ENCODE assay signal across 30 cellular contexts in the genomic region with DNA sequence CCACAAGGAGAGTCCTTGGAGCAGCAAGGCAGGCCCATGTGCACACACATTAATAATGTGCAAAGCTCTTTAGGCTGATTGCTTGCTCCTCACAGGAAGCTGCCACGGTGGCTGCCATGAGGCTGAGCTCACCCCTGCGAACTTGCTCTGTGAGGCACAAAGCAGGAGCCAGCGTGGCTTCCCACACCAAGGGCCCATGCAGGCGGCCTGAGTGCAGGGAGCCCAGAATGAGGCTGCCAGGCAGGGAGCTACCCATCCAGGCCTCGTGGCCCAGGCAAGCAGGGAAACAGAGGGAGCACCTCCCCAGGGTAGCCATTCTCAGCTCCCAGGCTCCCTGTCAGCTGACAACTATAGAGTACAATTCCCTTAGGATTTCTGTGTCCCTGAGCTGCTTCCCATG.
"Had no signal": no experiment of that assay in that cellular context is flagged by ENCODE, and none has a peak within 500 bp of the region (broad histone marks: within the 10 kb centered on the region; RNA-seq: fewer than 3 reads in every experiment).

No MANE protein-coding gene starts in this region.

- H3K9me3 ChIP-seq: adrenal gland, body of pancreas, colonic mucosa, esophagus squamous epithelium had no signal

- H3K4me1 Mint-ChIP-seq: activated B cell treated with CpG ODN at 0.5 μM for 24 hours; activated naive CD4-positive, alpha-beta T cell treated with anti-CD3 and anti-CD28 coated beads, Interleukin-2, amount 50 U/mL, for 24 hours; activated naive CD8-positive, alpha-beta T cell treated with anti-CD3 and anti-CD28 coated beads for 36 hours; activated naive CD8-positive, alpha-beta T cell treated with anti-CD3 and anti-CD28 coated beads, Interleukin-2, amount 50 U/mL, for 24 hours; activated T-helper 17 cell treated with anti-CD3 and anti-CD28 coated beads, Interleukin-2, amount 50 U/mL, for 72 hours had no signal

- H3K4me1 ChIP-seq: adrenal gland, body of pancreas, colonic mucosa, esophagus squamous epithelium had no signal

- H3K36me3 Mint-ChIP-seq: activated naive CD4-positive, alpha-beta T cell treated with anti-CD3 and anti-CD28 coated beads, Interleukin-2, amount 50 U/mL, for 24 hours; activated naive CD8-positive, alpha-beta T cell treated with anti-CD3 and anti-CD28 coated beads for 36 hours had no signal

- DNase-seq: activated B cell treated with CpG ODN at 0.5 μM for 24 hours; activated CD4-positive, alpha-beta T cell treated with anti-CD3 and anti-CD28 coated beads for 48 hours; activated CD4-positive, alpha-beta T cell treated with anti-CD3 and anti-CD28 coated beads, Interleukin-2, amount 50 U/mL, for 1 hour; activated CD4-positive, alpha-beta T cell treated with anti-CD3 and anti-CD28 coated beads, Interleukin-2, amount 50 U/mL, for 48 hours; activated CD8-positive, alpha-beta memory T cell treated with anti-CD3 and anti-CD28 coated beads for 24 hours; activated CD8-positive, alpha-beta T cell treated with anti-CD3 and anti-CD28 coated beads for 36 hours; activated effector memory CD4-positive, alpha-beta T cell treated with Interleukin-2 at 50 U/mL for 16 hours; activated naive CD4-positive, alpha-beta T cell treated with anti-CD3 and anti-CD28 coated beads for 36 hours; activated naive CD8-positive, alpha-beta T cell treated with anti-CD3 and anti-CD28 coated beads for 36 hours; activated naive CD8-positive, alpha-beta T cell treated with anti-CD3 and anti-CD28 coated beads, Interleukin-2, amount 50 U/mL, for 24 hours; activated T-cell treated with anti-CD3 and anti-CD28 coated beads, Interleukin-2, amount 50 U/mL, for 4 hours; adrenal gland; amygdala; body of pancreas; caudate nucleus; colonic mucosa; effector CD8-positive, alpha-beta T cell; esophagus squamous epithelium; foreskin melanocyte; head of caudate nucleus; T-helper 17 cell; T1000; WERI-Rb-1 had no signal

- H3K27me3 ChIP-seq: adrenal gland, body of pancreas, colonic mucosa, esophagus squamous epithelium had no signal

- H3K27ac Mint-ChIP-seq: activated B cell treated with CpG ODN at 0.5 μM for 24 hours; activated CD8-positive, alpha-beta T cell treated with anti-CD3 and anti-CD28 coated beads for 36 hours; activated naive CD4-positive, alpha-beta T cell treated with anti-CD3 and anti-CD28 coated beads for 36 hours; activated naive CD8-positive, alpha-beta T cell treated with anti-CD3 and anti-CD28 coated beads for 36 hours; activated naive CD8-positive, alpha-beta T cell treated with anti-CD3 and anti-CD28 coated beads, Interleukin-2, amount 50 U/mL, for 24 hours; activated T-helper 17 cell treated with anti-CD3 and anti-CD28 coated beads, Interleukin-2, amount 50 U/mL, for 72 hours; T-helper 17 cell; T-helper 2 cell treated with Interferon-gamma antibody and Interleukin-4, amounts not matched to agents 5 μg/mL and 100 μg/mL, for 36 hours had no signal

- ATAC-seq: activated CD4-positive, CD25-positive, alpha-beta regulatory T cell treated with anti-CD3 and anti-CD28 coated beads, Interleukin-2, amount 50 U/mL, for 24 hours; activated CD8-positive, alpha-beta T cell treated with anti-CD3 and anti-CD28 coated beads for 36 hours; activated naive CD8-positive, alpha-beta T cell treated with anti-CD3 and anti-CD28 coated beads, Interleukin-2, amount 50 U/mL, for 24 hours; activated T-cell treated with anti-CD3 and anti-CD28 coated beads, Interleukin-2, amount 50 U/mL, for 4 hours; activated T-helper 17 cell treated with anti-CD3 and anti-CD28 coated beads, Interleukin-2, amount 50 U/mL, for 72 hours; body of pancreas; T-helper 17 cell had no signal

- H3K9me3 Mint-ChIP-seq: activated B cell treated with CpG ODN at 0.5 μM for 24 hours; activated CD8-positive, alpha-beta T cell treated with anti-CD3 and anti-CD28 coated beads for 36 hours; activated naive CD4-positive, alpha-beta T cell treated with anti-CD3 and anti-CD28 coated beads for 36 hours; activated naive CD4-positive, alpha-beta T cell treated with anti-CD3 and anti-CD28 coated beads, Interleukin-2, amount 50 U/mL, for 24 hours; activated naive CD8-positive, alpha-beta T cell treated with anti-CD3 and anti-CD28 coated beads for 36 hours; activated naive CD8-positive, alpha-beta T cell treated with anti-CD3 and anti-CD28 coated beads, Interleukin-2, amount 50 U/mL, for 24 hours; activated T-cell treated with anti-CD3 and anti-CD28 coated beads, Interleukin-2, amount 50 U/mL, for 4 hours; activated T-helper 17 cell treated with anti-CD3 and anti-CD28 coated beads, Interleukin-2, amount 50 U/mL, for 72 hours; T-helper 2 cell treated with Interferon-gamma antibody and Interleukin-4, amounts not matched to agents 5 μg/mL and 100 μg/mL, for 36 hours had no signal

- H3K4me3 Mint-ChIP-seq: activated B cell treated with CpG ODN at 0.5 μM for 24 hours; activated CD8-positive, alpha-beta T cell treated with anti-CD3 and anti-CD28 coated beads for 36 hours; activated naive CD4-positive, alpha-beta T cell treated with anti-CD3 and anti-CD28 coated beads for 36 hours; activated naive CD4-positive, alpha-beta T cell treated with anti-CD3 and anti-CD28 coated beads, Interleukin-2, amount 50 U/mL, for 24 hours; activated naive CD8-positive, alpha-beta T cell treated with anti-CD3 and anti-CD28 coated beads for 36 hours; activated naive CD8-positive, alpha-beta T cell treated with anti-CD3 and anti-CD28 coated beads, Interleukin-2, amount 50 U/mL, for 24 hours; activated T-cell treated with anti-CD3 and anti-CD28 coated beads, Interleukin-2, amount 50 U/mL, for 4 hours; activated T-helper 17 cell treated with anti-CD3 and anti-CD28 coated beads, Interleukin-2, amount 50 U/mL, for 72 hours; T-helper 17 cell; T-helper 2 cell treated with Interferon-gamma antibody and Interleukin-4, amounts not matched to agents 5 μg/mL and 100 μg/mL, for 36 hours had no signal

- H3K4me3 ChIP-seq: adrenal gland, body of pancreas, colonic mucosa, esophagus squamous epithelium had no signal

- H3K36me3 ChIP-seq: adrenal gland, colonic mucosa, esophagus squamous epithelium, WERI-Rb-1 had no signal

- H3K27ac ChIP-seq: adrenal gland, body of pancreas, colonic mucosa, epithelial cell of prostate, esophagus squamous epithelium, WERI-Rb-1 had no signal

- FAIRE-seq: endometrium, endothelial cell of umbilical vein had no signal
